In the genomic region with DNA sequence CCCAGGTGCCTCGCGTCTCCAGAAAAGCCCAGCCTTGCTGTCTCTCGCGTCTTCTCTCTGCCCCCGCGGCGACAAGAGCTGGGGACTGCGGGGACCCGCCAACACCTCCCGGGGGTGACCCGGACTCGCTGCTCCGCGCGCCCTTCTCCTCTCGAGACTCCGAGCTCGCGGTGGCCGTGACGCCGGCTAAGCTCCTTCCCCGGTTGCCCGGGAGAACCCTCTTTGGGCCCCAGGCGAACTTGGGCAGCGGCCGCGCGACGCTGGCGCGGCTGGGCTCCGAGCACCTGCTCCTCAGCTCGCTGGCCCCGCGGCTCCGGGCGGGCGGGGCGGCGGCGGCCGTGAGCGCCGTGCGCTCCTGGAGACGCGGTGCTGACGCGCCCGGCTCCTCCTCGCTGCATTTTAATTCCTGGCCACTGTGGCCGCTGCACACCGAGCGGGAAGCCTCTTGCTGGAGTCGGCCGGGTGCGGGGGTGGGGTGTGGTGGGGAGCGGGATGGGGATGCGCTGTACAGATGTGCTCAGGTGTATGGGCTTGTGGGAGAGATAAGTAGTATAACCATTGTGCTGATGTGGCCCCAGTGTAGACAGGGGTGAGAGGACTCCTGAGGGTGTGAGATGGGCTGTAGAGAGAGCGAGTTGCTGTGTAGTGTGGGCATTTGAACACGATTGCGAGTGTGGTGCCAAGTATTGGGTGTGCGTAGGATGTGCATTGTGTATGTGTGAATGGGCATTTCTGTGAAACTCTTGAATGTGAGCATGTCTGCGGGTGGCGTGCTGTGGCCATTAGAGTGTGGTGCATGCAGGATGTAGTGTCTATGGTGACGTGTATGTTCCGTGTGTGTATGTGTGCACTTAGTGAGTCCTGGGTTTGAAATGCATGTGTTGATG, we compare ENCODE assay signal across 10 cellular contexts. TPM values are rescaled to one million over a fixed set of nuclear protein-coding genes. Genes with fewer than 3 reads are reported as not detected.
DNase-seq lines count a peak whose midpoint lies in the region; ATAC-seq and TF ChIP-seq lines count a peak whose summit lies in the region.
"Had no signal": no experiment of that assay in that cellular context is flagged by ENCODE, and none has a peak within 500 bp of the region (broad histone marks: within the 10 kb centered on the region; RNA-seq: fewer than 3 reads in every experiment).

A gene (minus strand): TSS at position 315 of the 887 bp plus-strand sequence.

- H3K36me3 ChIP-seq in BE2C (no peaks in the 10 kb centered on the region), duodenal mucosa (ENCODE audit: control insufficient read depth in 1 of 2, insufficient read depth in 2 of 2, low read length in 2 of 2) (no peaks in the 10 kb centered on the region), muscle layer of duodenum (ENCODE audit: control insufficient read depth in 1 of 2, insufficient read depth in 2 of 2, low read length in 2 of 2) (no peaks in the 10 kb centered on the region), OCI-LY7 (ENCODE audit: insufficient read depth, low read length) (no peaks in the 10 kb centered on the region)

- no peak within 1 kb of the TSS for H2AFZ ChIP-seq in OCI-LY7 (ENCODE audit: low read length)

- TF ChIP-seq CTCF in BE2C (IDR thresholded peaks at IDR 0.05; ENCODE audit: low read depth, low read length) (no peak), GM10266 (IDR thresholded peaks at IDR 0.05; ENCODE audit: control insufficient read depth, insufficient read depth, low read depth, missing control alignments) (no peak), OCI-LY7 (conservative IDR thresholded peaks at IDR 0.05; ENCODE audit: low read length) (no peak)

- H3K79me2 ChIP-seq in OCI-LY7 (ENCODE audit: insufficient read depth, low read depth, low read length), result no peaks in the 10 kb centered on the region

- POLR2A ChIA-PET in OCI-LY7 (lab: Charles Lee), result no interaction called here

- H3K4me1 ChIP-seq in BE2C (no peaks in the 10 kb centered on the region), duodenal mucosa (ENCODE audit: control insufficient read depth in 1 of 2, insufficient read depth in 2 of 2, low read length in 2 of 2) (peaks cover 4 to 19% of the 10 kb centered on the region in 2 donors), muscle layer of duodenum (ENCODE audit: control insufficient read depth in 1 of 2, insufficient read depth in 2 of 2, low read length in 2 of 2) (peaks cover 0 to 17% of the 10 kb centered on the region in 2 donors), OCI-LY7 (ENCODE audit: insufficient read depth, low read length, poor library complexity, severe bottlenecking) (no peaks in the 10 kb centered on the region)

- peak within 1 kb of the TSS in 1 of 2 donors; percentile 25 for H3K9ac ChIP-seq in duodenal mucosa (ENCODE audit: low read depth in 1 of 2, low read length in 2 of 2)

- H3K27me3 ChIP-seq in BE2C (peaks cover 47% of the 10 kb centered on the region), duodenal mucosa (ENCODE audit: control insufficient read depth in 1 of 2, insufficient read depth in 2 of 2, low read length in 2 of 2) (peaks cover 14 to 16% of the 10 kb centered on the region in 2 donors), muscle layer of duodenum (ENCODE audit: low read depth, low read length) (peaks cover 26% of the 10 kb centered on the region)

- no peaks in the 10 kb centered on the region for H3K9me3 ChIP-seq in BE2C
- no peaks in the 10 kb centered on the region for H3K9me3 ChIP-seq in duodenal mucosa (ENCODE audit: control insufficient read depth in 1 of 2, low read length in 2 of 2)
- H3K9me3 ChIP-seq in muscle layer of duodenum (ENCODE audit: control insufficient read depth in 1 of 2, low read length in 2 of 2), result no peaks in the 10 kb centered on the region
- H3K9me3 ChIP-seq in OCI-LY7 (ENCODE audit: low read length), result no peaks in the 10 kb centered on the region

- ATAC-seq in GM19395 (IDR thresholded peaks at IDR 0.05; ENCODE audit: unreplicated experiment), result no peak
- no peak for ATAC-seq in HG03460 (IDR thresholded peaks at IDR 0.05; ENCODE audit: unreplicated experiment)

- intact Hi-C loops in OCI-LY7 (cut with micrococcal nuclease; ENCODE audit: unreplicated experiment), result no loop called here

- H3K27ac ChIP-seq in duodenal mucosa (ENCODE audit: low read depth, low read length), result no peak within 1 kb of the TSS
- no peak within 1 kb of the TSS for H3K27ac ChIP-seq in muscle layer of duodenum (ENCODE audit: low read length)
- no peak within 1 kb of the TSS for H3K27ac ChIP-seq in OCI-LY7 (ENCODE audit: low read depth, low read length, poor library complexity, severe bottlenecking)

- H3K4me3 ChIP-seq in BE2C (ENCODE audit: low read depth, low read length) (peak within 1 kb of the TSS; percentile 41), duodenal mucosa (ENCODE audit: low read depth in 1 of 2, low read length in 2 of 2) (peak within 1 kb of the TSS; percentile 57 to 60), muscle layer of duodenum (ENCODE audit: low read depth in 1 of 2, low read length in 2 of 2) (peak within 1 kb of the TSS; percentile 26 to 41), OCI-LY7 (ENCODE audit: low read depth, low read length, poor library complexity, severe bottlenecking) (no peak within 1 kb of the TSS)

- no peaks in the 10 kb centered on the region for H4K20me1 ChIP-seq in OCI-LY7 (ENCODE audit: insufficient read depth, low read length)

- CTCF ChIA-PET in OCI-LY7 (lab: Charles Lee; ENCODE audit: unreplicated experiment), result no interaction called here

- H3K4me2 ChIP-seq in OCI-LY7 (ENCODE audit: low read length), result no peak within 1 kb of the TSS

- BruUV-seq in OCI-LY7 (replicated peaks; lab: Mats Ljungman, UMichigan), result no TSS peak

- peak; percentile 34 for DNase-seq in BE2C
- peak; percentile 75 for DNase-seq in NCI-H2227 (lab: John Stamatoyannopoulos, UW; ENCODE audit: unreplicated experiment)
- no peak for DNase-seq in GM10266 (ENCODE audit: extremely low spot score)
- DNase-seq in OCI-LY7 (ENCODE audit: low spot score), result no peak
- DNase-seq: activated T-cell treated with anti-CD3 and anti-CD28 coated beads, Interleukin-2, amount 50 U/mL, for 24 hours had no signal

- no peaks in the 10 kb centered on the region for H3K9me2 ChIP-seq in OCI-LY7 (ENCODE audit: insufficient read depth, low read length)

RNA-seq across cellular contexts. Expression of the gene that starts here (rescaled TPM):
- polyA plus RNA-seq in BE2C (2012; ENCODE audit: insufficient read depth, insufficient read length, low read depth), result 0.73 TPM
- not detected in 2 replicates for total RNA-seq in OCI-LY7 (2014; rRNA removed; shearing (Covaris generic))
- total RNA-seq in OCI-LY7 (2022), result not detected in 2 replicates
- total RNA-seq: posterior vena cava had no signal

Comparison
In these comparisons a context has a peak if more than half of its experiments do, and no peak if none do; other contexts are left out.
1. DNase-seq: peak in BE2C (single experiment) and NCI-H2227 (single experiment); none in GM10266 (single experiment) and OCI-LY7 (single experiment).